10 cellular contexts compared by ENCODE assay signal in the genomic region with DNA sequence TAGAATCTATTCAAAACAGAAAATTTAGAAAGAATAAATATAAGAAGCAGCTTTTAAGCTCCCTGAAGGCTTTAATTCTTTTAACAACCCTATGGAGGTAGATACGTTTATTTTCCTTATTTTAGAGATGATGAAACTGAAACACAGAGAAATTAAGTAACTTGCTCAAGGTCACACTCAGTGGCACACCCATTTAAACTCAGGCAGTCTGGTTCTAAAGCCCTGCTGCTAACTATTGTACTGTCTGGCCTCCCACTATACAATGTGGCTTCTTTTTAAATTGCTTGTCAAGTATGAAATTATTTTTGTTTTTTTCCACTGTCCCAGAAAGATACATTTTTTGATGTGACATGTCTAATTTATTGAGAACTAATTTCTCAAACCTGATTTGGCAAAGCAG. TPM values are rescaled to one million over a fixed set of nuclear protein-coding genes. Genes with fewer than 3 reads are reported as not detected.
A peak's percentile ranks its signal among the peaks of the same experiment; 100 is the strongest.
DNase-seq lines count a peak whose midpoint lies in the region; ATAC-seq, FAIRE-seq and TF ChIP-seq lines count a peak whose summit lies in the region.
"Had no signal": no experiment of that assay in that cellular context is flagged by ENCODE, and none has a peak within 500 bp of the region (broad histone marks: within the 10 kb centered on the region; RNA-seq: fewer than 3 reads in every experiment).

No MANE protein-coding gene starts in this region.

- no peak overlapping the region for H2BK5ac ChIP-seq in H9 (ENCODE audit: insufficient read length, low read length)

- WGBS in A549 (ENCODE audit: missing lambda C conversion rate) = 23% methylated on average over 1 of the region's 1 CpG
- no CpG with 5 or more reads among the region's 1 CpG for WGBS in H9 (ENCODE audit: extremely low coverage, insufficient read length, low lambda C conversion rate)
- 4% methylated on average over 1 of the region's 1 CpG for WGBS in liver
- 17% methylated on average over 1 of the region's 1 CpG for WGBS in prostate gland

- no peak overlapping the region for H3K23ac ChIP-seq in H9 (ENCODE audit: insufficient read length, low read depth, low read length)

- no peaks in the 10 kb centered on the region for H3K9me3 Mint-ChIP-seq in H9
- no peaks in the 10 kb centered on the region for H3K9me3 Mint-ChIP-seq in activated T-helper 17 cell treated with anti-CD3 and anti-CD28 coated beads, Interleukin-2, amount 50 U/mL, for 72 hours

- no peak overlapping the region for H4K5ac ChIP-seq in H9 (ENCODE audit: insufficient read length, low read depth, low read length)

- FAIRE-seq in A549 (lab: Jason Lieb, UNC) = no peak

- H3K27ac Mint-ChIP-seq in H9 = 0 out of 7 replicates have a peak overlapping the region, but pooled peaks of 1 of the 3 experiments have one; percentile 29
- peak overlapping the region; percentile 98 for H3K27ac Mint-ChIP-seq in activated T-helper 17 cell treated with anti-CD3 and anti-CD28 coated beads, Interleukin-2, amount 50 U/mL, for 72 hours

- no peak overlapping the region for H4K8ac ChIP-seq in H9 (replicated peaks; ENCODE audit: insufficient read length, low read depth, low read length)

- no peak overlapping the region for H4K91ac ChIP-seq in H9 (ENCODE audit: insufficient read length, low read depth, low read length)

- peaks cover 50% of the 10 kb centered on the region for H3K79me2 ChIP-seq in H9 (ENCODE audit: insufficient read depth, low read length)

- POLR2A ChIA-PET in A549 (lab: Yijun Ruan, JAX) = no interaction called here

- no peak overlapping the region for H2BK12ac ChIP-seq in H9 (ENCODE audit: insufficient read length, low read depth, low read length)

- H3K9me3 ChIP-seq in A549 = no peaks in the 10 kb centered on the region
- H3K9me3 ChIP-seq in H9 (ENCODE audit: control insufficient read depth, low read depth, low read length) = no peaks in the 10 kb centered on the region
- no peaks in the 10 kb centered on the region for H3K9me3 ChIP-seq in liver (ENCODE audit: control insufficient read depth in 4 of 4, low read length in 3 of 4)
- no peaks in the 10 kb centered on the region for H3K9me3 ChIP-seq in prostate gland

- H3K27me3 ChIP-seq in H9 (ENCODE audit: insufficient read depth, low read length) = no peaks in the 10 kb centered on the region
- H3K27me3 ChIP-seq in liver (ENCODE audit: control insufficient read depth in 4 of 4, insufficient read depth in 4 of 4, low read length in 3 of 4) = no peaks in the 10 kb centered on the region
- H3K27me3 ChIP-seq in prostate gland (replicated peaks; ENCODE audit: insufficient read depth) = no peaks in the 10 kb centered on the region

- H3K36me3 ChIP-seq in liver (ENCODE audit: control insufficient read depth in 4 of 4, insufficient read depth in 3 of 4, low read depth in 1 of 4, low read length in 3 of 4) = no peaks in the 10 kb centered on the region
- H3K36me3 ChIP-seq in prostate gland = no peaks in the 10 kb centered on the region

- ATAC-seq in A549 = no peak
- no peak for ATAC-seq in activated T-helper 17 cell treated with anti-CD3 and anti-CD28 coated beads, Interleukin-2, amount 50 U/mL, for 72 hours (replicated peaks)

- no peak for DNase-seq in A549 (ENCODE audit: low read depth in 1 of 2, low spot score in 1 of 2)
- no peak for DNase-seq in H9
- no peak for DNase-seq in germinal center (ENCODE audit: low spot score)
- no peak for DNase-seq in NCI-H128 (lab: John Stamatoyannopoulos, UW; ENCODE audit: unreplicated experiment)
- no peak for DNase-seq in midbrain (lab: John Stamatoyannopoulos, UW)
- DNase-seq in prostate gland (ENCODE audit: low spot score) = no peak
- DNase-seq: mesendoderm had no signal

- no peak overlapping the region for H2BK15ac ChIP-seq in H9 (ENCODE audit: low read depth, low read length)

- H3K4me2 ChIP-seq in A549 = peak overlapping the region; percentile 96
- no peak overlapping the region for H3K4me2 ChIP-seq in H9 (ENCODE audit: insufficient read depth, insufficient read length, low read length)

- H3T11ph ChIP-seq in H9 (ENCODE audit: low read length) = no peak overlapping the region

- H3K27ac ChIP-seq in A549 = no peak overlapping the region
- H3K27ac ChIP-seq in H9 (ENCODE audit: insufficient read length, low read depth, low read length) = no peak overlapping the region
- no peak overlapping the region for H3K27ac ChIP-seq in liver (ENCODE audit: low read depth in 1 of 2, low read length in 2 of 2)
- no peak overlapping the region for H3K27ac ChIP-seq in prostate gland

- no peaks in the 10 kb centered on the region for H4K20me1 ChIP-seq in H9 (ENCODE audit: control insufficient read depth, insufficient read depth, insufficient read length)

- TF ChIP-seq CTCF in A549 (IDR thresholded peaks at IDR 0.05) = no peak
- TF ChIP-seq CTCF in H9 (conservative IDR thresholded peaks at IDR 0.05) = no peak
- no peak for TF ChIP-seq CTCF in liver (IDR thresholded peaks at IDR 0.05; ENCODE audit: low read depth, low read length, missing input control)
- TF ChIP-seq CTCF in prostate gland (IDR thresholded peaks at IDR 0.05) = no peak

- no peak overlapping the region for H3K9ac ChIP-seq in H9 (ENCODE audit: extremely low read depth, insufficient read length, low read length)
- peak overlapping the region in 1 of 2 donors; percentile 66 for H3K9ac ChIP-seq in liver (ENCODE audit: low read depth in 1 of 2, low read length in 2 of 2)

- CTCF ChIA-PET in A549 (lab: Yijun Ruan, JAX) = interaction anchor here (0.6 to 1.1 kb wide), 2 partner anchors 17 to 816 kb away, joined by 3 read pairs; no protein-coding TSS in a partner anchor

- no peak overlapping the region for H2BK120ac ChIP-seq in H9 (ENCODE audit: low read depth, low read length, poor library complexity, severe bottlenecking)

- peaks cover 25% of the 10 kb centered on the region for H3K4me1 ChIP-seq in A549
- H3K4me1 ChIP-seq in H9 (ENCODE audit: insufficient read depth, low read length) = no peaks in the 10 kb centered on the region
- peaks cover 9 to 47% (median 36%) of the 10 kb centered on the region in 4 donors for H3K4me1 ChIP-seq in liver (ENCODE audit: control insufficient read depth in 4 of 4, insufficient read depth in 4 of 4, low read length in 3 of 4)
- peaks cover 3% of the 10 kb centered on the region for H3K4me1 ChIP-seq in prostate gland (replicated peaks)

- intact Hi-C loops in prostate gland (cut with DNase I) = loop anchor here (5.0 kb wide), 1 partner anchor 114 kb away; the partner anchor contains the start of gene ECI2

- no peak for TF ChIP-seq RAD21 in A549 (conservative IDR thresholded peaks at IDR 0.05 in 1 of 2, IDR thresholded peaks at IDR 0.05 in 1 of 2)
- no peak for TF ChIP-seq RAD21 in liver (IDR thresholded peaks at IDR 0.05)

- no peak overlapping the region for H2BK20ac ChIP-seq in H9 (ENCODE audit: low read depth, low read length, poor library complexity, severe bottlenecking)

- peaks cover 6% of the 10 kb centered on the region for H3K79me1 ChIP-seq in H9 (ENCODE audit: insufficient read depth, low read depth, low read length, poor library complexity, severe bottlenecking)

- peaks cover 3% of the 10 kb centered on the region for H3K23me2 ChIP-seq in H9 (ENCODE audit: insufficient read length, low read depth, low read length, poor library complexity, severe bottlenecking)

- H3K27me3 Mint-ChIP-seq in H9 (ENCODE audit: low read depth) = no peaks in the 10 kb centered on the region
- no peaks in the 10 kb centered on the region for H3K27me3 Mint-ChIP-seq in activated T-helper 17 cell treated with anti-CD3 and anti-CD28 coated beads, Interleukin-2, amount 50 U/mL, for 72 hours

- no peak overlapping the region for H3K14ac ChIP-seq in H9 (ENCODE audit: insufficient read depth, low read length)

- peak overlapping the region; percentile 98 to 99 for H3K4me3 Mint-ChIP-seq in H9
- peak overlapping the region; percentile 90 for H3K4me3 Mint-ChIP-seq in activated T-helper 17 cell treated with anti-CD3 and anti-CD28 coated beads, Interleukin-2, amount 50 U/mL, for 72 hours

- H3K36me3 Mint-ChIP-seq in H9 (ENCODE audit: insufficient read depth in 1 of 3, low read depth in 3 of 3) = peaks cover 4 to 17% (median 7%) of the 10 kb centered on the region in 3 experiments; a peak in 6 of 7 replicates
- peaks cover 70% of the 10 kb centered on the region for H3K36me3 Mint-ChIP-seq in activated T-helper 17 cell treated with anti-CD3 and anti-CD28 coated beads, Interleukin-2, amount 50 U/mL, for 72 hours (ENCODE audit: low read depth)

- TF ChIP-seq POLR2A in A549 (IDR thresholded peaks at IDR 0.05; ENCODE audit: low read length) = no peak
- no peak for TF ChIP-seq POLR2A in prostate gland (IDR thresholded peaks at IDR 0.05)

- H3K18ac ChIP-seq in H9 (ENCODE audit: insufficient read length, low read depth, low read length) = no peak overlapping the region

- no peak overlapping the region for H3K56ac ChIP-seq in H9 (ENCODE audit: insufficient read length, low read depth, low read length)

- H3K4me1 Mint-ChIP-seq in H9 = peaks cover 41 to 50% of the 10 kb centered on the region in 2 experiments
- peaks cover 30% of the 10 kb centered on the region for H3K4me1 Mint-ChIP-seq in activated T-helper 17 cell treated with anti-CD3 and anti-CD28 coated beads, Interleukin-2, amount 50 U/mL, for 72 hours

- H3K4me3 ChIP-seq in A549 = peak overlapping the region; percentile 73; the same call in 1 of the 3 replicates
- no peak overlapping the region for H3K4me3 ChIP-seq in liver (ENCODE audit: low read depth in 1 of 3, low read length in 3 of 3)
- no peak overlapping the region for H3K4me3 ChIP-seq in prostate gland

- no peak overlapping the region for H2AFZ ChIP-seq in H9 (ENCODE audit: low read length)

- H3K4ac ChIP-seq in H9 (ENCODE audit: low read depth, low read length) = no peak overlapping the region

- no peak overlapping the region for H2AK5ac ChIP-seq in H9 (ENCODE audit: insufficient read length, low read length)

- no peak for TF ChIP-seq EP300 in A549 (IDR thresholded peaks at IDR 0.05)

TF ChIP-seq in A549, 52 proteins besides CTCF, POLR2A, EP300 and RAD21 (continues in another document):
- TF ChIP-seq ZC3H11A (IDR thresholded peaks at IDR 0.05) = no peak
- TF ChIP-seq BHLHE40 (IDR thresholded peaks at IDR 0.05; ENCODE audit: low read depth, low read length) = no peak
- TF ChIP-seq FOSL2 (IDR thresholded peaks at IDR 0.05) = no peak
- no peak for TF ChIP-seq FOSL2 (CRISPR knock-in tag; IDR thresholded peaks at IDR 0.05)

TF ChIP-seq in liver, 16 proteins besides CTCF, POLR2A, EP300 and RAD21 (continues in another document):
- no peak for TF ChIP-seq JUND (IDR thresholded peaks at IDR 0.05)
- TF ChIP-seq, protein P1, sequence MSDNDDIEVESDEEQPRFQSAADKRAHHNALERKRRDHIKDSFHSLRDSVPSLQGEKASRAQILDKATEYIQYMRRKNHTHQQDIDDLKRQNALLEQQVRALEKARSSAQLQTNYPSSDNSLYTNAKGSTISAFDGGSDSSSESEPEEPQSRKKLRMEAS (IDR thresholded peaks at IDR 0.05) = no peak

RNA-seq across cellular contexts. Expression of gene FAM217A, which starts 55.7 kb away (rescaled TPM):
- polyA plus RNA-seq in A549 (2011; rRNA removed) = not detected in 2 replicates
- not detected in 2 replicates for polyA plus RNA-seq in A549 (2012; cell fraction: cytosol; rRNA removed)
- not detected in 2 replicates for polyA plus RNA-seq in A549 (2012; cell fraction: nucleus; rRNA removed)
- polyA plus RNA-seq in A549 (2017; fragmentation: RNase III; extraction: RNeasy Plus Mini Kit Qiagen cat#74134 plus additional on column Dnase treatment) = not detected in 3 replicates
- polyA minus RNA-seq in A549 (2011; rRNA and poly(A)+ RNA removed) = not detected in 2 replicates
- not detected in 2 replicates for total RNA-seq in H9 (2021)
- not detected for total RNA-seq in activated T-helper 17 cell treated with anti-CD3 and anti-CD28 coated beads, Interleukin-2, amount 50 U/mL, for 72 hours
- not detected for total RNA-seq in liver
- polyA plus RNA-seq in liver = not detected
- total RNA-seq in prostate gland = 1 to 10 TPM in 1 of 2 donors, not detected in 1; 1.7 TPM
- total RNA-seq: LHCN-M2 had no signal
